23 cellular contexts compared by ENCODE assay signal in genomic region chr10:86167762-86168128, GRCh38.
DNase-seq lines count a peak whose midpoint lies in the region; ATAC-seq, FAIRE-seq and TF ChIP-seq lines count a peak whose summit lies in the region.
"Had no signal": no experiment of that assay in that cellular context is flagged by ENCODE, and none has a peak within 500 bp of the region (broad histone marks: within the 10 kb centered on the region; RNA-seq: fewer than 3 reads in every experiment).

No MANE protein-coding gene starts in this region.

- H3K9ac ChIP-seq in HepG2 (ENCODE audit: insufficient read depth, low read depth, low read length), result no peak overlapping the region

- CTCF ChIA-PET in HepG2 (lab: Yijun Ruan, JAX; ENCODE audit: low intra/inter-chr PET ratio, low total read pairs), result no interaction called here

- WGBS in HepG2 (ENCODE audit: low lambda C conversion rate), result 27% methylated on average over 4 of the region's 4 CpGs
- WGBS in right lobe of liver (ENCODE audit: insufficient coverage, low coverage, low lambda C conversion rate, missing lambda C conversion rate), result no CpG with 5 or more reads among the region's 4 CpGs
- WGBS in suprapubic skin, result 92% methylated on average over 4 of the region's 4 CpGs

- in situ Hi-C loops in HepG2 (cut with HindIII; ENCODE audit: extremely low pct_ligation_motif_present, low pct_unique_long_range_greater_than_20kb), result no loop called here

- TF ChIP-seq EP300 in HepG2 (IDR thresholded peaks at IDR 0.05; ENCODE audit: low read depth in 2 of 2, low read length in 2 of 2), result no peak
- TF ChIP-seq EP300 in HepG2 (CRISPR knock-in tag; IDR thresholded peaks at IDR 0.05; ENCODE audit: borderline replicate concordance), result no peak
- no peak for TF ChIP-seq EP300 in suprapubic skin (IDR thresholded peaks at IDR 0.05)

- POLR2A ChIA-PET in HepG2 (lab: Yijun Ruan, JAX), result no interaction called here

- TF ChIP-seq POLR2A in HepG2 (IDR thresholded peaks at IDR 0.05; ENCODE audit: insufficient read depth in 1 of 2, low read depth in 2 of 2, low read length in 2 of 2) (no peak), right lobe of liver (IDR thresholded peaks at IDR 0.05) (no peak), suprapubic skin (IDR thresholded peaks at IDR 0.05) (no peak)

- TF ChIP-seq RAD21 in HepG2 (CRISPR knock-in tag; IDR thresholded peaks at IDR 0.05), result no peak

- H3K9me3 Mint-ChIP-seq in activated T-cell treated with anti-CD3 and anti-CD28 coated beads, Interleukin-2, amount 50 U/mL, for 24 hours, result no peaks in the 10 kb centered on the region
- H3K9me3 Mint-ChIP-seq: CD4-positive, alpha-beta T cell; GM23338 had no signal

- H3K27me3 ChIP-seq in HepG2 (ENCODE audit: control insufficient read depth in 1 of 2, insufficient read depth in 2 of 2, low read length in 2 of 2) (peaks cover 5 to 6% of the 10 kb centered on the region in 2 experiments; a peak in 3 of 5 replicates), right lobe of liver (no peaks in the 10 kb centered on the region), suprapubic skin (no peaks in the 10 kb centered on the region)

- H3K4me2 ChIP-seq in HepG2 (ENCODE audit: low read depth, low read length), result peak overlapping the region; percentile 52; the same call in 1 of the 2 replicates
- H3K4me2 ChIP-seq: A549, GM23338 had no signal

- H3K79me2 ChIP-seq in HepG2 (ENCODE audit: insufficient read depth, low read length), result no peaks in the 10 kb centered on the region

- H3K9me3 ChIP-seq in HepG2 (ENCODE audit: low read length), result no peaks in the 10 kb centered on the region
- no peaks in the 10 kb centered on the region for H3K9me3 ChIP-seq in right lobe of liver
- H3K9me3 ChIP-seq in suprapubic skin, result no peaks in the 10 kb centered on the region
- H3K9me3 ChIP-seq: A549, Caco-2 had no signal

- H4K20me1 ChIP-seq in HepG2 (ENCODE audit: insufficient read depth, low read length), result no peaks in the 10 kb centered on the region

- no peak overlapping the region for H3K27ac Mint-ChIP-seq in activated T-cell treated with anti-CD3 and anti-CD28 coated beads, Interleukin-2, amount 50 U/mL, for 24 hours
- H3K27ac Mint-ChIP-seq: CD4-positive, alpha-beta T cell; GM23338; HFFc6 had no signal

- H3K36me3 Mint-ChIP-seq in activated T-cell treated with anti-CD3 and anti-CD28 coated beads, Interleukin-2, amount 50 U/mL, for 24 hours (ENCODE audit: low read depth), result no peaks in the 10 kb centered on the region

- H3K27ac ChIP-seq in HepG2 (ENCODE audit: extremely low read length, insufficient read depth, low read length) (no peak overlapping the region), right lobe of liver (no peak overlapping the region), suprapubic skin (no peak overlapping the region)
- H3K27ac ChIP-seq: 22Rv1, A549, C4-2B, HL-60 had no signal

- no peak for FAIRE-seq in HepG2 (lab: Jason Lieb, UNC)
- FAIRE-seq: A549, D721Med, GM12892, GM18507 had no signal

- peaks cover 14% of the 10 kb centered on the region for H3K27me3 Mint-ChIP-seq in activated T-cell treated with anti-CD3 and anti-CD28 coated beads, Interleukin-2, amount 50 U/mL, for 24 hours
- H3K27me3 Mint-ChIP-seq: CD4-positive, alpha-beta T cell had no signal

- BruUV-seq in HepG2 (replicated peaks; lab: Mats Ljungman, UMichigan), result no TSS peak

- no peak for TF ChIP-seq CTCF in HepG2 (CRISPR knock-in tag; IDR thresholded peaks at IDR 0.05)
- TF ChIP-seq CTCF in right lobe of liver (IDR thresholded peaks at IDR 0.05), result no peak
- no peak for TF ChIP-seq CTCF in suprapubic skin (IDR thresholded peaks at IDR 0.05)

- H3K4me3 Mint-ChIP-seq in activated T-cell treated with anti-CD3 and anti-CD28 coated beads, Interleukin-2, amount 50 U/mL, for 24 hours, result no peak overlapping the region
- H3K4me3 Mint-ChIP-seq: CD4-positive, alpha-beta T cell; GM23338; HFFc6 had no signal

- no peak overlapping the region for H2AFZ ChIP-seq in HepG2 (ENCODE audit: low read length)
- H2AFZ ChIP-seq: GM23338 had no signal

- peak; percentile 3 for DNase-seq in activated T-cell treated with anti-CD3 and anti-CD28 coated beads, Interleukin-2, amount 50 U/mL, for 24 hours
- no peak for DNase-seq in activated T-cell treated with anti-CD3 and anti-CD28 coated beads, Interleukin-2, amount 50 U/mL, for 1 hour
- DNase-seq in HepG2 (ENCODE audit: low spot score), result no peak
- no peak for DNase-seq in right lobe of liver
- DNase-seq in suprapubic skin (ENCODE audit: low spot score in 2 of 2), result peak; percentile 41 to 56
- DNase-seq in anterior cingulate cortex (lab: John Stamatoyannopoulos, UW), result no peak
- DNase-seq in retina, result no peak
- DNase-seq: AML-193, DMS79, GDM1, H7, HFFc6 had no signal

- H3K4me3 ChIP-seq in HepG2 (replicated peaks in 1 of 3; ENCODE audit: insufficient read depth in 1 of 3, low read depth in 2 of 3, low read length in 3 of 3) (no peak overlapping the region), right lobe of liver (no peak overlapping the region), suprapubic skin (no peak overlapping the region)
- H3K4me3 ChIP-seq: A549, GM23338 had no signal

- intact Hi-C loops in HepG2 (cut with micrococcal nuclease; ENCODE audit: unreplicated experiment), result no loop called here
- intact Hi-C loops in right lobe of liver (cut with DNase I), result no loop called here

- H3K4me1 Mint-ChIP-seq in activated T-cell treated with anti-CD3 and anti-CD28 coated beads, Interleukin-2, amount 50 U/mL, for 24 hours (ENCODE audit: low read depth), result no peaks in the 10 kb centered on the region
- H3K4me1 Mint-ChIP-seq: GM23338 had no signal

- H3K36me3 ChIP-seq in HepG2 (replicated peaks in 1 of 2; ENCODE audit: control insufficient read depth in 1 of 2, insufficient read depth in 2 of 2, low read length in 2 of 2), result no peaks in the 10 kb centered on the region
- no peaks in the 10 kb centered on the region for H3K36me3 ChIP-seq in right lobe of liver
- H3K36me3 ChIP-seq in suprapubic skin, result no peaks in the 10 kb centered on the region

- ATAC-seq in HepG2 (no peak), right lobe of liver (no peak)
- ATAC-seq: A549, GM23338, HCT116 had no signal

- H3K4me1 ChIP-seq in HepG2 (ENCODE audit: insufficient read depth, low read length), result peaks cover 33% of the 10 kb centered on the region
- peaks cover 0 to 21% (median 9%) of the 10 kb centered on the region in 4 donors for H3K4me1 ChIP-seq in right lobe of liver
- no peaks in the 10 kb centered on the region for H3K4me1 ChIP-seq in suprapubic skin
- H3K4me1 ChIP-seq: A549 had no signal

TF ChIP-seq in HepG2, 621 proteins besides CTCF, POLR2A, EP300 and RAD21:
- TF ChIP-seq ZNF446 (CRISPR knock-in tag; IDR thresholded peaks at IDR 0.05) (no peak), ZNF607 (CRISPR knock-in tag; IDR thresholded peaks at IDR 0.05; ENCODE audit: borderline replicate concordance) (no peak), ZNF253 (CRISPR knock-in tag; IDR thresholded peaks at IDR 0.05; ENCODE audit: borderline replicate concordance) (no peak), ZNF292 (CRISPR knock-in tag; IDR thresholded peaks at IDR 0.05; ENCODE audit: borderline replicate concordance, low read depth) (no peak), POLR2AphosphoS2 (IDR thresholded peaks at IDR 0.05; ENCODE audit: low read depth, low read length) (no peak), MTA1 (CRISPR knock-in tag; IDR thresholded peaks at IDR 0.05; ENCODE audit: borderline replicate concordance) (no peak), ZSCAN22 (CRISPR knock-in tag; IDR thresholded peaks at IDR 0.05) (no peak), ZZZ3 (CRISPR knock-in tag; IDR thresholded peaks at IDR 0.05; ENCODE audit: borderline replicate concordance) (no peak), ZIK1 (CRISPR knock-in tag; IDR thresholded peaks at IDR 0.05; ENCODE audit: borderline replicate concordance, low read depth) (no peak), KAT2B (IDR thresholded peaks at IDR 0.05; ENCODE audit: borderline replicate concordance, low read depth, low read length) (no peak), ZNF792 (CRISPR knock-in tag; IDR thresholded peaks at IDR 0.05) (no peak), ZNF367 (CRISPR knock-in tag; IDR thresholded peaks at IDR 0.05; ENCODE audit: borderline replicate concordance) (no peak), KLF12 (CRISPR knock-in tag; IDR thresholded peaks at IDR 0.05; ENCODE audit: borderline replicate concordance) (no peak), ZNF761 (CRISPR knock-in tag; conservative IDR thresholded peaks at IDR 0.05) (no peak), GABPB1 (CRISPR knock-in tag; IDR thresholded peaks at IDR 0.05) (no peak), TRIM24 (CRISPR knock-in tag; IDR thresholded peaks at IDR 0.05) (no peak), ZEB1 (IDR thresholded peaks at IDR 0.05; ENCODE audit: insufficient replicate concordance, low read depth) (no peak), TP53 (CRISPR knock-in tag; conservative IDR thresholded peaks at IDR 0.05) (no peak)

Comparison
In these comparisons a context has a peak if more than half of its experiments do, and no peak if none do; other contexts are left out.
1. DNase-seq: peak in activated T-cell treated with anti-CD3 and anti-CD28 coated beads, Interleukin-2, amount 50 U/mL, for 24 hours (single experiment) and suprapubic skin (2 of 2); none in activated T-cell treated with anti-CD3 and anti-CD28 coated beads, Interleukin-2, amount 50 U/mL, for 1 hour (single experiment), HepG2 (single experiment), right lobe of liver (0 of 3), anterior cingulate cortex (0 of 58) and retina (single experiment).